8 cellular contexts compared by ENCODE assay signal in genomic region chr2:10080536-10081304, GRCh38. TPM values are rescaled to one million over a fixed set of nuclear protein-coding genes. Genes with fewer than 3 reads are reported as not detected.
A peak's percentile ranks its signal among the peaks of the same experiment; 100 is the strongest.
DNase-seq lines count a peak whose midpoint lies in the region; ATAC-seq, FAIRE-seq and TF ChIP-seq lines count a peak whose summit lies in the region.

No MANE protein-coding gene starts in this region.

- peaks cover 63% of the 10 kb centered on the region for H3K27me3 Mint-ChIP-seq in activated T-helper 1 cell treated with anti-CD3 and anti-CD28 coated beads, Interleukin-12 subunit alpha, Interleukin-12 subunit beta, Interleukin-2, Interleukin-4 antibody, amounts not matched to agents 30 ng/mL and 10 ng/mL and 1 ng/mL, durations not matched to agents 14 hours and 24 hours and 36 hours (ENCODE audit: insufficient read depth)

- peak; percentile 33 for ATAC-seq in HG02798 (IDR thresholded peaks at IDR 0.05; ENCODE audit: poor library complexity, unreplicated experiment)
- ATAC-seq in activated CD4-positive, CD25-positive, alpha-beta regulatory T cell treated with anti-CD3 and anti-CD28 coated beads, Interleukin-2, amount 50 U/mL, for 24 hours: no peak

- H3K9me3 Mint-ChIP-seq in activated T-helper 1 cell treated with anti-CD3 and anti-CD28 coated beads, Interleukin-12 subunit alpha, Interleukin-12 subunit beta, Interleukin-2, Interleukin-4 antibody, amounts not matched to agents 30 ng/mL and 10 ng/mL and 1 ng/mL, durations not matched to agents 14 hours and 24 hours and 36 hours: no peaks in the 10 kb centered on the region

- H3K4me3 ChIP-seq in kidney epithelial cell (ENCODE audit: low read depth, low read length): peak overlapping the region; percentile 56
- H3K4me3 ChIP-seq in urinary bladder (ENCODE audit: low read depth, low read length): peak overlapping the region; percentile 71

- H3K36me3 ChIP-seq in kidney epithelial cell (ENCODE audit: control insufficient read depth, insufficient read depth, low read length) (no peaks in the 10 kb centered on the region), urinary bladder (ENCODE audit: insufficient read depth) (no peaks in the 10 kb centered on the region)

- H3K36me3 Mint-ChIP-seq in activated T-helper 1 cell treated with anti-CD3 and anti-CD28 coated beads, Interleukin-12 subunit alpha, Interleukin-12 subunit beta, Interleukin-2, Interleukin-4 antibody, amounts not matched to agents 30 ng/mL and 10 ng/mL and 1 ng/mL, durations not matched to agents 14 hours and 24 hours and 36 hours (ENCODE audit: low read depth): peaks cover 1% of the 10 kb centered on the region

- H3K27ac ChIP-seq in urinary bladder (ENCODE audit: low read depth): no peak overlapping the region

- H3K27ac Mint-ChIP-seq in activated T-helper 1 cell treated with anti-CD3 and anti-CD28 coated beads, Interleukin-12 subunit alpha, Interleukin-12 subunit beta, Interleukin-2, Interleukin-4 antibody, amounts not matched to agents 30 ng/mL and 10 ng/mL and 1 ng/mL, durations not matched to agents 14 hours and 24 hours and 36 hours: peak overlapping the region; percentile 54

- DNase-seq in GM18507 (ENCODE audit: extremely low spot score, insufficient read length, low read depth) (no peak), kidney epithelial cell (ENCODE audit: low read depth) (no peak), NCI-H2029 treated with DMSO at 0.1 percent for 48 hours (lab: John Stamatoyannopoulos, UW) (no peak), DMS79 (lab: John Stamatoyannopoulos, UW) (no peak)
- no peak for DNase-seq in activated T-helper 1 cell treated with anti-CD3 and anti-CD28 coated beads, Interleukin-12 subunit alpha, Interleukin-12 subunit beta, Interleukin-2, Interleukin-4 antibody, amounts not matched to agents 30 ng/mL and 10 ng/mL and 1 ng/mL, durations not matched to agents 14 hours and 24 hours and 36 hours (ENCODE audit: low spot score)

- H3K27me3 ChIP-seq in kidney epithelial cell (ENCODE audit: control insufficient read depth, insufficient read depth, low read length): peaks cover 8% of the 10 kb centered on the region

- 11% methylated on average over 45 of the region's 45 CpGs for WGBS in urinary bladder

- peaks cover 50% of the 10 kb centered on the region for H3K4me1 Mint-ChIP-seq in activated T-helper 1 cell treated with anti-CD3 and anti-CD28 coated beads, Interleukin-12 subunit alpha, Interleukin-12 subunit beta, Interleukin-2, Interleukin-4 antibody, amounts not matched to agents 30 ng/mL and 10 ng/mL and 1 ng/mL, durations not matched to agents 14 hours and 24 hours and 36 hours (ENCODE audit: low read depth)

- no peak for TF ChIP-seq CTCF in kidney epithelial cell (IDR thresholded peaks at IDR 0.05; ENCODE audit: insufficient read depth, low read length, poor library complexity, severe bottlenecking)

- peak overlapping the region; percentile 71 for H3K4me3 Mint-ChIP-seq in activated T-helper 1 cell treated with anti-CD3 and anti-CD28 coated beads, Interleukin-12 subunit alpha, Interleukin-12 subunit beta, Interleukin-2, Interleukin-4 antibody, amounts not matched to agents 30 ng/mL and 10 ng/mL and 1 ng/mL, durations not matched to agents 14 hours and 24 hours and 36 hours

- no peaks in the 10 kb centered on the region for H3K4me1 ChIP-seq in urinary bladder (ENCODE audit: insufficient read depth)

- intact Hi-C loops in activated T-helper 1 cell treated with anti-CD3 and anti-CD28 coated beads, Interleukin-12 subunit alpha, Interleukin-12 subunit beta, Interleukin-2, Interleukin-4 antibody, amounts not matched to agents 30 ng/mL and 10 ng/mL and 1 ng/mL, durations not matched to agents 14 hours and 24 hours and 36 hours (cut with micrococcal nuclease): loop anchor here (1.0 kb wide), 2 partner anchors 8 to 40 kb away; no protein-coding TSS in a partner anchor

- peak; percentile 79 for FAIRE-seq in GM18507 (lab: Jason Lieb, UNC)

RNA-seq across cellular contexts. Expression of gene CYS1, which starts 0.5 kb away (rescaled TPM):
- 0.56 and 0.70 TPM in 2 replicates for total RNA-seq in activated T-helper 1 cell treated with anti-CD3 and anti-CD28 coated beads, Interleukin-12 subunit alpha, Interleukin-12 subunit beta, Interleukin-2, Interleukin-4 antibody, amounts not matched to agents 30 ng/mL and 10 ng/mL and 1 ng/mL, durations not matched to agents 14 hours and 24 hours and 36 hours
- total RNA-seq in kidney epithelial cell (9.8 and 12.2 TPM in 2 replicates), urinary bladder (7.2 TPM)
- polyA plus RNA-seq in urinary bladder: 6.2 TPM

RNA-seq across cellular contexts. Expression of gene KLF11, which starts 37.4 kb away (rescaled TPM):
- 7.8 and 10.8 TPM in 2 replicates for total RNA-seq in activated T-helper 1 cell treated with anti-CD3 and anti-CD28 coated beads, Interleukin-12 subunit alpha, Interleukin-12 subunit beta, Interleukin-2, Interleukin-4 antibody, amounts not matched to agents 30 ng/mL and 10 ng/mL and 1 ng/mL, durations not matched to agents 14 hours and 24 hours and 36 hours
- total RNA-seq in kidney epithelial cell (15.4 and 17.9 TPM in 2 replicates), urinary bladder (17.7 TPM)
- polyA plus RNA-seq in urinary bladder: 20.7 TPM

RNA-seq across cellular contexts. Expression of gene RRM2, which starts 41.8 kb away (rescaled TPM):
- total RNA-seq in activated T-helper 1 cell treated with anti-CD3 and anti-CD28 coated beads, Interleukin-12 subunit alpha, Interleukin-12 subunit beta, Interleukin-2, Interleukin-4 antibody, amounts not matched to agents 30 ng/mL and 10 ng/mL and 1 ng/mL, durations not matched to agents 14 hours and 24 hours and 36 hours: 328 and 351 TPM in 2 replicates
- total RNA-seq in kidney epithelial cell (8.7 and 9.6 TPM in 2 replicates), urinary bladder (24.8 TPM)
- 0.92 TPM for polyA plus RNA-seq in urinary bladder

Comparison
In these comparisons a context has a peak if more than half of its experiments do, and no peak if none do; other contexts are left out.
1. RNA of gene RRM2, which starts 41.8 kb away (total RNA-seq): 328 to 351 TPM in activated T-helper 1 cell treated with anti-CD3 and anti-CD28 coated beads, Interleukin-12 subunit alpha, Interleukin-12 subunit beta, Interleukin-2, Interleukin-4 antibody, amounts not matched to agents 30 ng/mL and 10 ng/mL and 1 ng/mL, durations not matched to agents 14 hours and 24 hours and 36 hours; 24.8 TPM in urinary bladder (single experiment) and 8.7 to 9.6 TPM in kidney epithelial cell; every median in the first group is over 10 times any median in the second.